Comparison of ENCODE assay signal across 8 cellular contexts in the genomic region with DNA sequence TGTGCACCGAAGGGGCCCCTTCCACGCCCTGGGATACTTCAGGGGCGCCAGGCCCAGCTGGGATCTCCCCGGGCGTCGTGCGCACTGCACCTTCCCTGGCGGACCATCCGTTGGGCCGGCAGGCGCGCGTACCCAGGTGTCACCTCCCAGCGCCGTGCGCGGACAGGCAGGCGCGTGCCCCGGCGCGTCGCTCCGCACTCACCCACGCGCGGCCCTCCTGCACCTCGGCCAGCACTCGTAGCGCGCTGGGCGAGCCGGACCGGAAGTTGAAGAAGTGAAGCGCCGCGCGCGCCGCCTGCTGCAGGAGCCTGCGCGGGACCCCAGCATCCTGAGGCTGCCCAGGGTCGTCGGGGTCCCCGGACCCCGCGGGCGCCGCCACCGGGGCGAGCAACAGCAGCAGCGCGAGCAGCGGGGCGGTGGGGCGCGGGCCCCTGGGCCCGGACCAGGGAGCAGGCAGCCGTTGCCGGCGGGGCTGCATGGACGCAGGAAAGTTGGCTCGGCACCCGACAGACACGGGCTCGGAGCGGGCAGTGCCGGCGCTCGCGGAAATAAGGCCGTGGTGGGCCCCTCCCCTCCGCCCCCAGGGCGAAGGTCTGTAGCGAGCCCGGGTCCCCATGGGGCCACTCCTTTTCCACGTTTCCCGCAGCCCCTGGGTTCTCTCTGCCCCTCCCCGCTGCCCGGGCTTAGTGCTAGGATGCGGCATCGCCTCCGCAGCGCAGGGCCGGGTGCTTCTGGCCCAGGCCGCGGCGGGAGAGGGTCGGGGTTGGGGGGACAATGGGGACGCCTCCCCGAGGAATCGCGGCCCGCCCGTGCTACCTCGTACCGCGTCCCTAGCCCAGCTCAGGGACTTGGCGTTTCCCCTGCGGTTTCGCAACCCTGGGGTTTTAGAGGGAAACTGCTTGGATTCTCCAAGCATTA. TPM values are rescaled to one million over a fixed set of nuclear protein-coding genes. Genes with fewer than 3 reads are reported as not detected.
DNase-seq lines count a peak whose midpoint lies in the region; ATAC-seq and TF ChIP-seq lines count a peak whose summit lies in the region.

A gene with protein sequence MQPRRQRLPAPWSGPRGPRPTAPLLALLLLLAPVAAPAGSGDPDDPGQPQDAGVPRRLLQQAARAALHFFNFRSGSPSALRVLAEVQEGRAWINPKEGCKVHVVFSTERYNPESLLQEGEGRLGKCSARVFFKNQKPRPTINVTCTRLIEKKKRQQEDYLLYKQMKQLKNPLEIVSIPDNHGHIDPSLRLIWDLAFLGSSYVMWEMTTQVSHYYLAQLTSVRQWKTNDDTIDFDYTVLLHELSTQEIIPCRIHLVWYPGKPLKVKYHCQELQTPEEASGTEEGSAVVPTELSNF (minus strand): TSS at position 520 of the 918 bp plus-strand sequence. CDS start 42 bp downstream, at position 478.

- H2AFZ ChIP-seq in SK-N-SH (ENCODE audit: low read depth), result no peak within 1 kb of the TSS

- H3K9me3 ChIP-seq in SK-N-SH, result no peaks in the 10 kb centered on the region

- H3K27ac Mint-ChIP-seq in central memory CD8-positive, alpha-beta T cell (ENCODE audit: low read depth), result no peak within 1 kb of the TSS

- H3K9ac ChIP-seq in SK-N-SH, result no peak within 1 kb of the TSS

- H4K20me1 ChIP-seq in SK-N-SH (ENCODE audit: insufficient read depth), result no peaks in the 10 kb centered on the region

- peak; percentile 51 for DNase-seq in AG08395 (ENCODE audit: low spot score)
- DNase-seq in SK-N-SH, result peak; percentile 88
- no peak for DNase-seq in central memory CD8-positive, alpha-beta T cell (ENCODE audit: low spot score in 2 of 2)
- DNase-seq in kidney epithelial cell (ENCODE audit: low read depth), result no peak
- DNase-seq in stimulated activated CD4-positive, alpha-beta T cell treated with anti-CD3 and anti-CD28 coated beads, Interleukin-12 subunit alpha, Interleukin-12 subunit beta, amount 100 ng/mL, for 48 hours (ENCODE audit: low read depth in 2 of 3, low spot score in 1 of 3), result peak in 2 of 3 donors; percentile 9 to 28
- DNase-seq in COLO668 (lab: John Stamatoyannopoulos, UW; ENCODE audit: unreplicated experiment), result no peak

- H3K27me3 Mint-ChIP-seq in central memory CD8-positive, alpha-beta T cell, result no peaks in the 10 kb centered on the region

- no peaks in the 10 kb centered on the region for H3F3A ChIP-seq in SK-N-SH (replicated peaks; ENCODE audit: insufficient read depth)

- H3K9me2 ChIP-seq in SK-N-SH, result no peaks in the 10 kb centered on the region

- H3K27me3 ChIP-seq in SK-N-SH (ENCODE audit: insufficient read depth), result no peaks in the 10 kb centered on the region
- no peaks in the 10 kb centered on the region for H3K27me3 ChIP-seq in kidney epithelial cell (ENCODE audit: control insufficient read depth, insufficient read depth, low read length)

- no peaks in the 10 kb centered on the region for H3K9me3 Mint-ChIP-seq in central memory CD8-positive, alpha-beta T cell

- TF ChIP-seq EP300 in SK-N-SH (IDR thresholded peaks at IDR 0.05; ENCODE audit: borderline replicate concordance in 1 of 2, low read depth in 1 of 2, low read length in 1 of 2), result no peak

- no peak within 1 kb of the TSS for H3K27ac ChIP-seq in SK-N-SH (ENCODE audit: low read depth in 2 of 2, low read length in 1 of 2)

- TF ChIP-seq RAD21 in SK-N-SH (IDR thresholded peaks at IDR 0.05; ENCODE audit: low read length), result no peak

- 13% methylated on average over 26 of the region's 101 CpGs for WGBS in SK-N-SH (ENCODE audit: low lambda C conversion rate)

- no peaks in the 10 kb centered on the region for H3K79me2 ChIP-seq in SK-N-SH (ENCODE audit: insufficient read depth)

- POLR2A ChIA-PET in SK-N-SH (lab: Yijun Ruan, JAX), result interaction anchor here (0.7 kb wide), 1 partner anchor 69 kb away, joined by 3 read pairs; a partner anchor contains a TSS

- no peaks in the 10 kb centered on the region for H3K36me3 Mint-ChIP-seq in central memory CD8-positive, alpha-beta T cell (ENCODE audit: insufficient read depth)

- H3K4me3 ChIP-seq in SK-N-SH (ENCODE audit: low read depth in 2 of 2, low read length in 1 of 2) (peak within 1 kb of the TSS in 1 of 2 experiments; percentile 46; a peak in 2 of 4 replicates), kidney epithelial cell (ENCODE audit: low read depth, low read length) (peak within 1 kb of the TSS; percentile 53)

- peak within 1 kb of the TSS; percentile 47 for H3K4me3 Mint-ChIP-seq in central memory CD8-positive, alpha-beta T cell

- peaks cover 0 to 6% of the 10 kb centered on the region in 2 experiments; a peak in 1 of 4 replicates for H3K4me1 ChIP-seq in SK-N-SH (ENCODE audit: control insufficient read depth in 1 of 2, insufficient read depth in 2 of 2, low read depth in 1 of 2, low read length in 1 of 2)

- peaks cover 11% of the 10 kb centered on the region for H3K4me1 Mint-ChIP-seq in central memory CD8-positive, alpha-beta T cell

- no peaks in the 10 kb centered on the region for H3K36me3 ChIP-seq in SK-N-SH (replicated peaks in 1 of 2; ENCODE audit: control insufficient read depth in 1 of 2, insufficient read depth in 2 of 2, low read length in 1 of 2)
- H3K36me3 ChIP-seq in kidney epithelial cell (ENCODE audit: control insufficient read depth, insufficient read depth, low read length), result peaks cover 1% of the 10 kb centered on the region

- CTCF ChIA-PET in SK-N-SH (lab: Yijun Ruan, JAX), result interaction anchor here (1.0 to 7.3 kb wide), 3 partner anchors 57 to 69 kb away, joined by 3 to 146 read pairs (median 4); no protein-coding TSS in a partner anchor

- ATAC-seq in GM18873 (IDR thresholded peaks at IDR 0.05; ENCODE audit: low FRiP score, unreplicated experiment) (peak; percentile 57), HG03095 (IDR thresholded peaks at IDR 0.05; ENCODE audit: unreplicated experiment) (peak; percentile 66)
- ATAC-seq in central memory CD8-positive, alpha-beta T cell (replicated peaks; ENCODE audit: extremely low read depth, poor library complexity, severe bottlenecking), result peak; percentile 52

- TF ChIP-seq CTCF in SK-N-SH (IDR thresholded peaks at IDR 0.05) (no peak), kidney epithelial cell (IDR thresholded peaks at IDR 0.05; ENCODE audit: insufficient read depth, low read length, poor library complexity, severe bottlenecking) (no peak)

- H3K4me2 ChIP-seq in SK-N-SH, result peak within 1 kb of the TSS; percentile 28; the same call in 1 of the 2 replicates

TF ChIP-seq in SK-N-SH, 30 proteins besides CTCF, POLR2A, EP300 and RAD21:
- TF ChIP-seq, protein P1, sequence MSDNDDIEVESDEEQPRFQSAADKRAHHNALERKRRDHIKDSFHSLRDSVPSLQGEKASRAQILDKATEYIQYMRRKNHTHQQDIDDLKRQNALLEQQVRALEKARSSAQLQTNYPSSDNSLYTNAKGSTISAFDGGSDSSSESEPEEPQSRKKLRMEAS (IDR thresholded peaks at IDR 0.05; ENCODE audit: low read depth), result peak; percentile 62; the same call in 1 of the 2 replicates
- TF ChIP-seq, protein P2, sequence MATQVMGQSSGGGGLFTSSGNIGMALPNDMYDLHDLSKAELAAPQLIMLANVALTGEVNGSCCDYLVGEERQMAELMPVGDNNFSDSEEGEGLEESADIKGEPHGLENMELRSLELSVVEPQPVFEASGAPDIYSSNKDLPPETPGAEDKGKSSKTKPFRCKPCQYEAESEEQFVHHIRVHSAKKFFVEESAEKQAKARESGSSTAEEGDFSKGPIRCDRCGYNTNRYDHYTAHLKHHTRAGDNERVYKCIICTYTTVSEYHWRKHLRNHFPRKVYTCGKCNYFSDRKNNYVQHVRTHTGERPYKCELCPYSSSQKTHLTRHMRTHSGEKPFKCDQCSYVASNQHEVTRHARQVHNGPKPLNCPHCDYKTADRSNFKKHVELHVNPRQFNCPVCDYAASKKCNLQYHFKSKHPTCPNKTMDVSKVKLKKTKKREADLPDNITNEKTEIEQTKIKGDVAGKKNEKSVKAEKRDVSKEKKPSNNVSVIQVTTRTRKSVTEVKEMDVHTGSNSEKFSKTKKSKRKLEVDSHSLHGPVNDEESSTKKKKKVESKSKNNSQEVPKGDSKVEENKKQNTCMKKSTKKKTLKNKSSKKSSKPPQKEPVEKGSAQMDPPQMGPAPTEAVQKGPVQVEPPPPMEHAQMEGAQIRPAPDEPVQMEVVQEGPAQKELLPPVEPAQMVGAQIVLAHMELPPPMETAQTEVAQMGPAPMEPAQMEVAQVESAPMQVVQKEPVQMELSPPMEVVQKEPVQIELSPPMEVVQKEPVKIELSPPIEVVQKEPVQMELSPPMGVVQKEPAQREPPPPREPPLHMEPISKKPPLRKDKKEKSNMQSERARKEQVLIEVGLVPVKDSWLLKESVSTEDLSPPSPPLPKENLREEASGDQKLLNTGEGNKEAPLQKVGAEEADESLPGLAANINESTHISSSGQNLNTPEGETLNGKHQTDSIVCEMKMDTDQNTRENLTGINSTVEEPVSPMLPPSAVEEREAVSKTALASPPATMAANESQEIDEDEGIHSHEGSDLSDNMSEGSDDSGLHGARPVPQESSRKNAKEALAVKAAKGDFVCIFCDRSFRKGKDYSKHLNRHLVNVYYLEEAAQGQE (IDR thresholded peaks at IDR 0.05; ENCODE audit: low read depth, low read length), result no peak
TF ChIP-seq in SK-N-SH: peak in this region for 1.

RNA-seq across cellular contexts. Expression of the gene that starts here (rescaled TPM):
- polyA plus RNA-seq in SK-N-SH (2012; rRNA removed), result 0.11 and 0.15 TPM in 2 replicates
- 0.14 and 0.48 TPM in 2 replicates for polyA plus RNA-seq in SK-N-SH (2012; cell fraction: cytosol; rRNA removed)
- 0.05 and 0.10 TPM in 2 replicates for polyA plus RNA-seq in SK-N-SH (2012; cell fraction: nucleus; rRNA removed)
- 5.3 and 6.9 TPM in 2 replicates for total RNA-seq in kidney epithelial cell

Comparison
In these comparisons a context has a peak if more than half of its experiments do, and no peak if none do; other contexts are left out.
1. Peak in DNase-seq and H3K4me2 ChIP-seq in SK-N-SH; RNA of the gene not detected or under 1 TPM.
2. DNase-seq: peak in AG08395 (single experiment) and stimulated activated CD4-positive, alpha-beta T cell treated with anti-CD3 and anti-CD28 coated beads, Interleukin-12 subunit alpha, Interleukin-12 subunit beta, amount 100 ng/mL, for 48 hours (2 of 3); none in central memory CD8-positive, alpha-beta T cell (0 of 2), kidney epithelial cell (single experiment) and COLO668 (single experiment).
3. Peak in every context shown above with its lines, with median percentiles within 50 percentile points of each other: ATAC-seq.